Comparison of ENCODE assay signal across 9 cellular contexts in the genomic region with DNA sequence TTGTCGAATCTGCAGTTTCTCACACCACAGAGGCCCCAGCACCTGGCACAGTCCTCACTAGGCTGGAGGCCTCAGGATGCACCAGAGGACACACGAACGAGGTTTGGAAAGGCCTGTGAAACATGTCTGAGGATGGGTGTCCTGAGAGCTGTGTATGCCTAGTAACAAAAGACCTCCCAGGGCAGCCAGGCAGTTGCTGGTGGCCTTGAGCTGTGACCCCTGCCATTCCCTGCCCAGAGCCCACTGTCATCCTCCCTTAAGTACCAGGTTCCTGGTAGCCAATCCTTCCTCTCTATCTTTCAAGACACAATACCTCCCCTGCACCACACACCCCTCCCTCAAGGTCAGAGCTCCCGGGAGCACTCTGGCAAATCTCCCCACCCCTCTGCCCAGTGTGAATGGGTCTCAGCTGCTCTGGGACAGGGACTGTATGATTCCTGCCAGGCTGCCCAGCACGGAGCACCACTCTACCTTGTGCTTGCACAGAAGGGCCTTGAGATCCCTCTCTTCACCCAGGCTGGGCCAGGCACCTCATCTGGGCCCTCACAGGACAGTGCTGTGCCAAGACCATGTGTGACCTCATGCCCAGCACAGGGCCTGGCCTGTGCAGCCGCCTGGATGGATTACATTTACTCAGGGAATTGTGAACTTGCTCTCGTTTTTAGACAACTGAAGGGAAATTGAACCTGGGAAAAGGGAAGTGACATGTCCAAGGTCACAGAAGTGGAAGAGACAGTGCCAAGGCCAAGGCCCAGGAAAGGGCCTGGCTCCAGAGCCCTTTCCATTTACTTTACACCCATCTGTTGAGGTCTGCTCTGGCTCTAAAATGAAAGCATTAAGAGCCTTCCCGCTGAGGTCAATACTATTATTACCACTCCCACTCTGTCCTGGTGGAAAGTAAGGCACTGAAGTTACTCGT. TPM values are rescaled to one million over a fixed set of nuclear protein-coding genes. Genes with fewer than 3 reads are reported as not detected.
A peak's percentile ranks its signal among the peaks of the same experiment; 100 is the strongest.
DNase-seq lines count a peak whose midpoint lies in the region; ATAC-seq, FAIRE-seq and TF ChIP-seq lines count a peak whose summit lies in the region.
"Had no signal": no experiment of that assay in that cellular context is flagged by ENCODE, and none has a peak within 500 bp of the region (broad histone marks: within the 10 kb centered on the region; RNA-seq: fewer than 3 reads in every experiment).

No MANE protein-coding gene starts in this region.

- POLR2A ChIA-PET in OCI-LY7 (lab: Charles Lee): no interaction called here
- POLR2A ChIA-PET in endothelial cell of umbilical vein (lab: Charles Lee): interaction anchor here (1.5 kb wide), 1 partner anchor 22 kb away, joined by 10 read pairs; the partner anchor contains the start of gene ZNF444
- POLR2A ChIA-PET in HEK293T (lab: Yijun Ruan, JAX): no interaction called here

- H3K4me2 ChIP-seq in DOHH2 (ENCODE audit: low read length) (peak overlapping the region; percentile 87), OCI-LY7 (ENCODE audit: low read length) (peak overlapping the region; percentile 98), endothelial cell of umbilical vein (ENCODE audit: insufficient read depth, low read length) (peak overlapping the region; percentile 74), parathyroid adenoma (ENCODE audit: low read length) (peak overlapping the region; percentile 81)

- H3K27ac ChIP-seq in DOHH2 (ENCODE audit: low read depth, low read length) (peak overlapping the region; percentile 83), OCI-LY7 (ENCODE audit: low read depth, low read length, poor library complexity, severe bottlenecking) (peak overlapping the region; percentile 63), endothelial cell of umbilical vein (ENCODE audit: insufficient read depth, low read depth, low read length) (peak overlapping the region; percentile 84), parathyroid adenoma (peak overlapping the region; percentile 91)

- peaks cover 32% of the 10 kb centered on the region for H3K36me3 ChIP-seq in DOHH2 (ENCODE audit: control insufficient read depth, low read length)
- H3K36me3 ChIP-seq in OCI-LY7 (ENCODE audit: insufficient read depth, low read length): peaks cover 3% of the 10 kb centered on the region; the same call in 1 of the 2 replicates
- no peaks in the 10 kb centered on the region for H3K36me3 ChIP-seq in endothelial cell of umbilical vein (ENCODE audit: control insufficient read depth in 2 of 2, extremely low read depth in 1 of 2, insufficient read depth in 2 of 2, low read length in 2 of 2)
- no peaks in the 10 kb centered on the region for H3K36me3 ChIP-seq in parathyroid adenoma (ENCODE audit: control insufficient read depth, insufficient read depth, low read length)

- H3K9me1 ChIP-seq in endothelial cell of umbilical vein (replicated peaks; ENCODE audit: control insufficient read depth, extremely low read depth, insufficient read depth, low read length): no peaks in the 10 kb centered on the region

- peaks cover 67% of the 10 kb centered on the region for H3K79me2 ChIP-seq in DOHH2 (ENCODE audit: control insufficient read depth, low read length)
- peaks cover 61% of the 10 kb centered on the region for H3K79me2 ChIP-seq in OCI-LY7 (ENCODE audit: insufficient read depth, low read depth, low read length)
- H3K79me2 ChIP-seq in endothelial cell of umbilical vein (ENCODE audit: control insufficient read depth, insufficient read depth, low read length): peaks cover 58% of the 10 kb centered on the region
- H3K79me2 ChIP-seq in parathyroid adenoma: peaks cover 54% of the 10 kb centered on the region

- no peak for TF ChIP-seq CTCF in DOHH2 (IDR thresholded peaks at IDR 0.05; ENCODE audit: low read depth, low read length, poor library complexity, severe bottlenecking)
- no peak for TF ChIP-seq CTCF in OCI-LY7 (conservative IDR thresholded peaks at IDR 0.05; ENCODE audit: low read length)
- no peak for TF ChIP-seq CTCF in endothelial cell of umbilical vein (IDR thresholded peaks at IDR 0.05; ENCODE audit: extremely low read depth in 1 of 2, insufficient read depth in 1 of 2, low read depth in 1 of 2, low read length in 2 of 2)
- no peak for TF ChIP-seq CTCF in parathyroid adenoma (IDR thresholded peaks at IDR 0.05)

- no peak overlapping the region for H2AFZ ChIP-seq in OCI-LY7 (ENCODE audit: low read length)
- H2AFZ ChIP-seq in endothelial cell of umbilical vein (ENCODE audit: low read depth, low read length): no peak overlapping the region
- no peak overlapping the region for H2AFZ ChIP-seq in parathyroid adenoma

- H3K9ac ChIP-seq in endothelial cell of umbilical vein (replicated peaks; ENCODE audit: extremely low read depth, insufficient read depth, low read length) (peak overlapping the region; percentile 87), parathyroid adenoma (no peak overlapping the region)

- no peaks in the 10 kb centered on the region for H3F3A ChIP-seq in DOHH2 (ENCODE audit: control insufficient read depth, insufficient read depth)

- no TSS peak for BruUV-seq in OCI-LY7 (replicated peaks; lab: Mats Ljungman, UMichigan)
- BruUV-seq in endothelial cell of umbilical vein (replicated peaks; lab: Mats Ljungman, UMichigan): no TSS peak

- H3K9me3 ChIP-seq in DOHH2 (ENCODE audit: control insufficient read depth, insufficient read depth, low read length): no peaks in the 10 kb centered on the region
- no peaks in the 10 kb centered on the region for H3K9me3 ChIP-seq in OCI-LY7 (ENCODE audit: low read length)
- H3K9me3 ChIP-seq in endothelial cell of umbilical vein (replicated peaks; ENCODE audit: control insufficient read depth, insufficient read depth, low read length): no peaks in the 10 kb centered on the region
- no peaks in the 10 kb centered on the region for H3K9me3 ChIP-seq in parathyroid adenoma (ENCODE audit: control insufficient read depth, low read length)

- H3K9me2 ChIP-seq in DOHH2 (replicated peaks; ENCODE audit: control insufficient read depth, low read length): no peaks in the 10 kb centered on the region
- H3K9me2 ChIP-seq in OCI-LY7 (ENCODE audit: insufficient read depth, low read length): no peaks in the 10 kb centered on the region

- H3K4me3 ChIP-seq in DOHH2 (ENCODE audit: low read length) (peak overlapping the region; percentile 88), OCI-LY7 (ENCODE audit: low read depth, low read length, poor library complexity, severe bottlenecking) (peak overlapping the region; percentile 83), endothelial cell of umbilical vein (replicated peaks in 1 of 3; ENCODE audit: insufficient read depth in 1 of 3, low read depth in 1 of 3, low read length in 3 of 3) (peak overlapping the region in 2 of 3 experiments; percentile 50 to 59), parathyroid adenoma (ENCODE audit: low read depth, low read length) (peak overlapping the region; percentile 84)

- intact Hi-C loops in OCI-LY7 (cut with micrococcal nuclease; ENCODE audit: unreplicated experiment): no loop called here
- intact Hi-C loops in endothelial cell of umbilical vein (cut with micrococcal nuclease): no loop called here

- H3K4me1 ChIP-seq in DOHH2 (ENCODE audit: control insufficient read depth, low read length) (peaks cover 45% of the 10 kb centered on the region), OCI-LY7 (ENCODE audit: insufficient read depth, low read length, poor library complexity, severe bottlenecking) (peaks cover 23% of the 10 kb centered on the region), endothelial cell of umbilical vein (ENCODE audit: control insufficient read depth, extremely low read depth, insufficient read depth, low read length) (peaks cover 21% of the 10 kb centered on the region), parathyroid adenoma (peaks cover 20% of the 10 kb centered on the region)

- ATAC-seq in GM18517 (IDR thresholded peaks at IDR 0.05; ENCODE audit: unreplicated experiment): no peak

- DNase-seq in OCI-LY7 (ENCODE audit: low spot score) (no peak), endothelial cell of umbilical vein (ENCODE audit: low read depth, low spot score) (no peak), C1 segment of cervical spinal cord (lab: John Stamatoyannopoulos, UW) (no peak), kidney glomerular epithelial cell (lab: John Stamatoyannopoulos, UW) (no peak), HEK293T (ENCODE audit: extremely low spot score) (no peak)

- TF ChIP-seq POLR2A in endothelial cell of umbilical vein (IDR thresholded peaks at IDR 0.05; ENCODE audit: low read depth, low read length): no peak

- CTCF ChIA-PET in OCI-LY7 (lab: Charles Lee; ENCODE audit: unreplicated experiment) (no interaction called here), endothelial cell of umbilical vein (lab: Charles Lee) (no interaction called here), HEK293T (lab: Yijun Ruan, JAX) (interaction anchor here (0.7 kb wide), 1 partner anchor 14 kb away, joined by 4 read pairs; no protein-coding TSS in a partner anchor)

- no peak for FAIRE-seq in endothelial cell of umbilical vein (lab: Jason Lieb, UNC)

- H4K20me1 ChIP-seq in DOHH2 (ENCODE audit: control insufficient read depth, insufficient read depth, low read depth, low read length) (0 out of 2 replicates have a peak, but pooled peaks cover 2% of the 10 kb centered on the region), OCI-LY7 (ENCODE audit: insufficient read depth, low read length) (no peaks in the 10 kb centered on the region), endothelial cell of umbilical vein (replicated peaks; ENCODE audit: control insufficient read depth, extremely low read depth, insufficient read depth, low read length) (no peaks in the 10 kb centered on the region)

- H3K27me3 ChIP-seq in DOHH2 (ENCODE audit: control insufficient read depth, low read length) (no peaks in the 10 kb centered on the region), endothelial cell of umbilical vein (ENCODE audit: control insufficient read depth in 2 of 2, insufficient read depth in 2 of 2, low read length in 2 of 2) (no peaks in the 10 kb centered on the region), parathyroid adenoma (ENCODE audit: control insufficient read depth, insufficient read depth, low read length) (no peaks in the 10 kb centered on the region)

- dilution Hi-C loops in endothelial cell of umbilical vein (cut with MboI; ENCODE audit: extremely low pct_ligation_motif_present, low sequenced_read_pairs): no loop called here

RNA-seq across cellular contexts. Expression of gene ZNF787, which starts 2.2 kb away (rescaled TPM):
- 30.6 and 36.5 TPM in 2 replicates for total RNA-seq in OCI-LY7 (2014; rRNA removed; shearing (Covaris generic))
- 31.7 and 35.6 TPM in 2 replicates for total RNA-seq in OCI-LY7 (2022)
- 31.8 and 32.7 TPM in 2 replicates for total RNA-seq in endothelial cell of umbilical vein
- polyA plus RNA-seq in endothelial cell of umbilical vein: 11.6 and 16.4 TPM in 2 replicates
- 4.7 and 9.5 TPM in 2 replicates for polyA plus RNA-seq in endothelial cell of umbilical vein (2011; cell fraction: cytosol; rRNA removed)
- polyA plus RNA-seq in endothelial cell of umbilical vein (2011; cell fraction: nucleus; rRNA removed): 7.2 and 9.8 TPM in 2 replicates
- polyA plus RNA-seq in endothelial cell of umbilical vein (2012): 9.6 and 17.3 TPM in 2 replicates
- polyA minus RNA-seq in endothelial cell of umbilical vein: 7.9 and 13.2 TPM in 2 replicates
- 35.7 TPM for polyA minus RNA-seq in endothelial cell of umbilical vein (2011; cell fraction: cytosol; rRNA and poly(A)+ RNA removed)
- polyA minus RNA-seq in endothelial cell of umbilical vein (2011; cell fraction: nucleus; rRNA and poly(A)+ RNA removed): 8.2 and 15.4 TPM in 2 replicates

RNA-seq across cellular contexts. Expression of gene ZNF444, which starts 22.2 kb away (rescaled TPM):
- total RNA-seq in OCI-LY7 (2014; rRNA removed; shearing (Covaris generic)): 22.0 and 41.7 TPM in 2 replicates
- total RNA-seq in OCI-LY7 (2022) (21.8 and 25.3 TPM in 2 replicates), endothelial cell of umbilical vein (37.1 and 37.2 TPM in 2 replicates)
- 41.7 and 45.6 TPM in 2 replicates for polyA plus RNA-seq in endothelial cell of umbilical vein
- polyA plus RNA-seq in endothelial cell of umbilical vein (2011; cell fraction: cytosol; rRNA removed): 12.4 and 19.3 TPM in 2 replicates
- 26.2 and 27.1 TPM in 2 replicates for polyA plus RNA-seq in endothelial cell of umbilical vein (2011; cell fraction: nucleus; rRNA removed)
- 14.2 and 20.1 TPM in 2 replicates for polyA plus RNA-seq in endothelial cell of umbilical vein (2012)
- polyA minus RNA-seq in endothelial cell of umbilical vein: 10.7 and 15.7 TPM in 2 replicates
- polyA minus RNA-seq in endothelial cell of umbilical vein (2011; cell fraction: cytosol; rRNA and poly(A)+ RNA removed): 9.6 TPM
- 6.7 and 11.8 TPM in 2 replicates for polyA minus RNA-seq in endothelial cell of umbilical vein (2011; cell fraction: nucleus; rRNA and poly(A)+ RNA removed)

RNA-seq across cellular contexts. Expression of gene GALP, which starts 56.9 kb away (rescaled TPM):
- not detected in 2 replicates for total RNA-seq in OCI-LY7 (2014; rRNA removed; shearing (Covaris generic))
- total RNA-seq in OCI-LY7 (2022) (not detected in 2 replicates), endothelial cell of umbilical vein (not detected in 2 replicates)
- not detected in 2 replicates for polyA plus RNA-seq in endothelial cell of umbilical vein
- not detected in 2 replicates for polyA plus RNA-seq in endothelial cell of umbilical vein (2011; cell fraction: cytosol; rRNA removed)
- polyA plus RNA-seq in endothelial cell of umbilical vein (2011; cell fraction: nucleus; rRNA removed): not detected in 2 replicates
- polyA plus RNA-seq in endothelial cell of umbilical vein (2012): not detected in 2 replicates
- polyA minus RNA-seq in endothelial cell of umbilical vein: not detected in 2 replicates
- polyA minus RNA-seq in endothelial cell of umbilical vein (2011; cell fraction: cytosol; rRNA and poly(A)+ RNA removed): not detected
- polyA minus RNA-seq in endothelial cell of umbilical vein (2011; cell fraction: nucleus; rRNA and poly(A)+ RNA removed): not detected in 2 replicates
- total RNA-seq: subcutaneous adipose tissue had no signal
